ENCODE assay signal across 18 cellular contexts in the genomic region with DNA sequence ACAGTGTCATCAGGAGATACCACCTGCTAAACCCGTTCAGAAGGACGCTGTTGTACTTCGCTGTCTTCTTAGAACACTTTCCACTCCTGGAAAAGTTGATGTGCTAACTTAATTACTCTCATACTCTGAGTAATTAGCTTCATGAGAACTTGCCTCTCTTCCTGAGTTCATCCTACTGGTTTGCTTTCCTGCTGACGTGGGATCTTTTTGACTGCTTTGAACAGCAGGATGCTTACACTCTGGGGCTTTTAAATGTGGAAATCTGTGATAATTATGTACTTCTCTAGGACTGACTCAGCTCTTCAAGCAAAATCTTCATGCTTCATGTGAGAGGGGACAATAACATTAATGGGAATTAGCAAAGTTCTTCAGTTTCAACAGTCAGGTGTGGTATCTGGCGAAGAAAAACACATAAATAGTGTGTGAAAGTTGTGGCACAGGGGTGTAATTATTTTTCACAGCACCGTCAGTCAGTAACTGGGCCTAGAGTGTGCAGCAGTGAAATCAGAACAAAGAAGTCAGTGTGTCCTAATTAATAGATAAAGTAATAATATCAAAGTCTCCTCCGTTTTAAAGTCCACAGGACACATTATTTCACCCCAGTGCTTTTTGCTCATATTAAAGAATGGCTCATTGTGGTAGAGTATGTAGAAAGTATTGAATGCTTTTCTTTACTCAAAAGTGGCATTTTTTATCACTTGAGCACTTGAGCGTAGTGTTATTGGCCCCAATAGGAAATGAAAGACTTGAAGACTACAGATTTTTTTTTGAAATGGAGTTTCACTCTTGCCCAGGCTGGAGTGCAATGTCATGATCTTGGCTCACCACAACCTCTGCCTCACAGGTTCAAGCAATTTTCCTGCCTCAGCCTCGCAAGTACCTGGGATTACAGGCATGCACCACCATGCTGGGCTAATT.
DNase-seq lines count a peak whose midpoint lies in the region; ATAC-seq and TF ChIP-seq lines count a peak whose summit lies in the region.
"Had no signal": no experiment of that assay in that cellular context is flagged by ENCODE, and none has a peak within 500 bp of the region (broad histone marks: within the 10 kb centered on the region; RNA-seq: fewer than 3 reads in every experiment).

No MANE protein-coding gene starts in this region.

- peak; percentile 65 for ATAC-seq in GM21723 (IDR thresholded peaks at IDR 0.05; ENCODE audit: unreplicated experiment)
- no peak for ATAC-seq in thoracic aorta (ENCODE audit: insufficient number of reproducible peaks, low FRiP score, low read depth)
- ATAC-seq in HG03439 (IDR thresholded peaks at IDR 0.05; ENCODE audit: unreplicated experiment): no peak
- no peak for ATAC-seq in GM18505 (IDR thresholded peaks at IDR 0.05; ENCODE audit: unreplicated experiment)
- ATAC-seq: stimulated activated memory B cell treated with anti-CD40 and anti-IgM and Interleukin-4, amounts not matched to agents 10 μg/mL and 1 μg/mL and 100 μg/mL, for 72 hours had no signal

- TF ChIP-seq CTCF in thoracic aorta (IDR thresholded peaks at IDR 0.05): no peak

- DNase-seq in NCI-H2227 treated with DMSO at 0.1 percent for 48 hours (lab: John Stamatoyannopoulos, UW): peak; percentile 23
- no peak for DNase-seq in thoracic aorta (ENCODE audit: low spot score)
- DNase-seq in stimulated activated CD4-positive, alpha-beta T cell treated with anti-CD3 and anti-CD28 coated beads, Interleukin-12 subunit alpha, Interleukin-12 subunit beta, amount 100 ng/mL, for 4 hours: no peak
- DNase-seq in activated effector memory CD4-positive, alpha-beta T cell treated with anti-CD3 and anti-CD28 coated beads, Interleukin-2, amount 50 U/mL, for 16 hours: no peak
- DNase-seq: activated CD4-positive, alpha-beta memory T cell treated with anti-CD3 and anti-CD28 coated beads for 36 hours; activated effector memory CD4-positive, alpha-beta T cell treated with Interleukin-2 at 50 U/mL for 16 hours; CD4-positive, CD25-positive, alpha-beta regulatory T cell; kidney glomerular epithelial cell; NCI-H1105 treated with DMSO at 0.1 percent for 48 hours; NCI-H524 treated with DMSO at 0.1 percent for 48 hours; RPMI8226; stimulated activated CD4-positive, alpha-beta T cell treated with anti-CD3 and anti-CD28 coated beads, Interleukin-4, amount 100 ng/mL, for 24 hours; T1000 had no signal

- H3K36me3 ChIP-seq in thoracic aorta: no peaks in the 10 kb centered on the region

- H3K27ac ChIP-seq in layer of hippocampus (ENCODE audit: low read depth, low read length): peak overlapping the region; percentile 68
- peak overlapping the region; percentile 91 to 93 for H3K27ac ChIP-seq in thoracic aorta

- TF ChIP-seq POLR2A in GM18505 (IDR thresholded peaks at IDR 0.05; ENCODE audit: borderline replicate concordance, extremely low read depth, insufficient read depth, insufficient read length): no peak

- H3K4me1 ChIP-seq in thoracic aorta (ENCODE audit: control insufficient read depth in 1 of 2, low read depth in 2 of 2): peaks cover 44 to 99% of the 10 kb centered on the region in 2 donors

- no peaks in the 10 kb centered on the region for H3K27me3 ChIP-seq in layer of hippocampus (ENCODE audit: control insufficient read depth, insufficient read depth, low read length)
- H3K27me3 ChIP-seq in thoracic aorta (replicated peaks; ENCODE audit: insufficient read depth): no peaks in the 10 kb centered on the region

- no peaks in the 10 kb centered on the region for H3K9me3 ChIP-seq in thoracic aorta

- H3K4me3 ChIP-seq in thoracic aorta: no peak overlapping the region
